34 cellular contexts compared by ENCODE assay signal in genomic region chr6:90547079-90547478, GRCh38.
"Had no signal": no experiment of that assay in that cellular context is flagged by ENCODE, and none has a peak within 500 bp of the region (broad histone marks: within the 10 kb centered on the region; RNA-seq: fewer than 3 reads in every experiment).

No MANE protein-coding gene starts in this region.

- H3K4me1 Mint-ChIP-seq: activated CD4-positive, alpha-beta T cell treated with anti-CD3 and anti-CD28 coated beads for 36 hours had no signal

- DNase-seq: activated CD4-positive, alpha-beta memory T cell treated with anti-CD3 and anti-CD28 coated beads for 36 hours; activated CD4-positive, alpha-beta T cell treated with anti-CD3 and anti-CD28 coated beads for 36 hours; activated CD4-positive, alpha-beta T cell treated with anti-CD3 and anti-CD28 coated beads, Interleukin-2, amount 50 U/mL, for 1 hour; activated CD8-positive, alpha-beta memory T cell treated with anti-CD3 and anti-CD28 coated beads, Interleukin-2, amount 50 U/mL, for 4 hours; activated effector memory CD4-positive, alpha-beta T cell treated with Interleukin-2 at 50 U/mL for 16 hours; activated naive CD4-positive, alpha-beta T cell treated with anti-CD3 and anti-CD28 coated beads, Interleukin-2, amount 10 ng/mL, durations not matched to agents 7 days and 5 days; activated T-cell treated with anti-CD3 and anti-CD28 coated beads for 4 hours; activated T-cell treated with anti-CD3 and anti-CD28 coated beads, Interleukin-2, amount 50 U/mL, for 4 hours; amniotic stem cell; aorta; KG1; NCI-H1092 treated with DMSO at 0.1 percent for 48 hours; NCI-H1417; NCI-H146; NCI-H187; NCI-H2029 treated with DMSO at 0.1 percent for 48 hours; NCI-H2107; NCI-H226; NCI-H446 treated with DMSO at 0.1 percent for 48 hours; NCI-H524; NCI-H69; NCI-H82; PC-3; Peyer's patch; SIG-M5; T-cell; T-helper 17 cell; WERI-Rb-1 had no signal

- H3K4me3 Mint-ChIP-seq: activated CD4-positive, alpha-beta memory T cell treated with anti-CD3 and anti-CD28 coated beads for 36 hours; activated CD4-positive, alpha-beta T cell treated with anti-CD3 and anti-CD28 coated beads for 36 hours; activated naive CD4-positive, alpha-beta T cell treated with anti-CD3 and anti-CD28 coated beads, Interleukin-2, amount 10 ng/mL, durations not matched to agents 7 days and 5 days; activated naive CD8-positive, alpha-beta T cell; activated T-cell treated with anti-CD3 and anti-CD28 coated beads, Interleukin-2, amount 50 U/mL, for 4 hours; central memory CD8-positive, alpha-beta T cell; T-cell; T-helper 17 cell had no signal

- ATAC-seq: activated CD4-positive, alpha-beta T cell treated with anti-CD3 and anti-CD28 coated beads for 36 hours; activated T-cell treated with anti-CD3 and anti-CD28 coated beads, Interleukin-2, amount 50 U/mL, for 4 hours; PC-3; Right ventricle myocardium inferior; SK-N-SH treated with all-trans-retinoic acid at 6 μM for 48 hours; T-cell; T-helper 17 cell had no signal

- H3K27ac Mint-ChIP-seq: activated CD4-positive, alpha-beta memory T cell treated with anti-CD3 and anti-CD28 coated beads for 36 hours; activated CD4-positive, alpha-beta T cell treated with anti-CD3 and anti-CD28 coated beads for 36 hours; activated naive CD4-positive, alpha-beta T cell treated with anti-CD3 and anti-CD28 coated beads, Interleukin-2, amount 10 ng/mL, durations not matched to agents 7 days and 5 days; activated naive CD8-positive, alpha-beta T cell; T-cell; T-helper 17 cell had no signal

- H3K9me3 Mint-ChIP-seq: activated CD4-positive, alpha-beta memory T cell treated with anti-CD3 and anti-CD28 coated beads for 36 hours; activated naive CD4-positive, alpha-beta T cell treated with anti-CD3 and anti-CD28 coated beads, Interleukin-2, amount 10 ng/mL, durations not matched to agents 7 days and 5 days; activated T-cell treated with anti-CD3 and anti-CD28 coated beads, Interleukin-2, amount 50 U/mL, for 4 hours; central memory CD8-positive, alpha-beta T cell; T-cell had no signal

- H3K9me3 ChIP-seq: Peyer's patch had no signal

- H3K27ac ChIP-seq: cardiac muscle cell, Peyer's patch, RWPE1, WERI-Rb-1 had no signal

- H3K27me3 Mint-ChIP-seq: activated CD4-positive, alpha-beta memory T cell treated with anti-CD3 and anti-CD28 coated beads for 36 hours; activated CD4-positive, alpha-beta T cell treated with anti-CD3 and anti-CD28 coated beads for 36 hours; activated naive CD4-positive, alpha-beta T cell treated with anti-CD3 and anti-CD28 coated beads, Interleukin-2, amount 10 ng/mL, durations not matched to agents 7 days and 5 days; activated naive CD8-positive, alpha-beta T cell; central memory CD8-positive, alpha-beta T cell; T-cell; T-helper 17 cell had no signal

- H3K4me3 ChIP-seq: cardiac muscle cell, Peyer's patch had no signal

- H3K27me3 ChIP-seq: cardiac muscle cell, Peyer's patch had no signal

- H3K4me1 ChIP-seq: Peyer's patch had no signal
